In genomic region chr19:37370880-37371661, GRCh38 we compare ENCODE assay signal across 1 cellular context.
TF ChIP-seq lines count a peak whose summit lies in the region.

ZNF527 (plus strand) TSS chr19:37371099; CDS start chr19:37374199, 3,100 bp downstream.

TF ChIP-seq in HepG2, 621 proteins besides CTCF, POLR2A, EP300 and RAD21 (continued from another document and continues in another):
- TF ChIP-seq ZNF142 (CRISPR knock-in tag; IDR thresholded peaks at IDR 0.05) (0 out of 2 replicates have a peak, but pooled peaks have one; percentile 54), MED1 (CRISPR knock-in tag; IDR thresholded peaks at IDR 0.05) (peak; percentile 76), RBFOX2 (IDR thresholded peaks at IDR 0.05; ENCODE audit: low read depth, low read length) (peak; percentile 80), PCBP1 (IDR thresholded peaks at IDR 0.05; ENCODE audit: borderline replicate concordance, low read depth, low read length) (0 out of 2 replicates have a peak, but pooled peaks have one; percentile 61), PRDM10 (CRISPR knock-in tag; IDR thresholded peaks at IDR 0.05; ENCODE audit: low read depth) (peak; percentile 67), TOPORS (CRISPR knock-in tag; IDR thresholded peaks at IDR 0.05) (no peak), RXRB (CRISPR knock-in tag; IDR thresholded peaks at IDR 0.05; ENCODE audit: borderline replicate concordance) (peak; percentile 36; the same call in 1 of the 2 replicates), MEIS2 (CRISPR knock-in tag; IDR thresholded peaks at IDR 0.05) (peak; percentile 71; the same call in 1 of the 2 replicates), IRF1 (CRISPR knock-in tag; IDR thresholded peaks at IDR 0.05; ENCODE audit: low read depth) (no peak), USF2 (IDR thresholded peaks at IDR 0.05; ENCODE audit: low read depth, low read length) (0 out of 2 replicates have a peak, but pooled peaks have one; percentile 40), USF2 (CRISPR knock-in tag; IDR thresholded peaks at IDR 0.05; ENCODE audit: borderline replicate concordance) (peak; percentile 10; the same call in 1 of the 2 replicates), IKZF5 (CRISPR knock-in tag; IDR thresholded peaks at IDR 0.05) (peak; percentile 88), NR1H2 (CRISPR knock-in tag; IDR thresholded peaks at IDR 0.05; ENCODE audit: borderline replicate concordance, low read depth) (no peak), HOXA7 (CRISPR knock-in tag; IDR thresholded peaks at IDR 0.05) (no peak), CHD2 (IDR thresholded peaks at IDR 0.05; ENCODE audit: low read depth, low read length) (peak; percentile 91), ZNF335 (CRISPR knock-in tag; IDR thresholded peaks at IDR 0.05) (peak; percentile 96), PATZ1 (CRISPR knock-in tag; IDR thresholded peaks at IDR 0.05) (peak; percentile 43), KDM3A (CRISPR knock-in tag; IDR thresholded peaks at IDR 0.05; ENCODE audit: low read depth) (peak; percentile 82; the same call in 1 of the 2 replicates), ARHGAP35 (CRISPR knock-in tag; IDR thresholded peaks at IDR 0.05; ENCODE audit: borderline replicate concordance) (peak; percentile 48), TEF (CRISPR knock-in tag; IDR thresholded peaks at IDR 0.05) (0 out of 2 replicates have a peak, but pooled peaks have one; percentile 14), ZFP82 (CRISPR knock-in tag; IDR thresholded peaks at IDR 0.05; ENCODE audit: borderline replicate concordance) (0 out of 2 replicates have a peak, but pooled peaks have one; percentile 29), ZNF616 (CRISPR knock-in tag; IDR thresholded peaks at IDR 0.05; ENCODE audit: low read depth) (0 out of 2 replicates have a peak, but pooled peaks have one; percentile 52), ARID5B (CRISPR knock-in tag; IDR thresholded peaks at IDR 0.05) (peak; percentile 63), NCOR1 (IDR thresholded peaks at IDR 0.05; ENCODE audit: borderline replicate concordance, low read length) (no peak; the same call in 1 of the 2 replicates), PRDM15 (CRISPR knock-in tag; IDR thresholded peaks at IDR 0.05) (0 out of 2 replicates have a peak, but pooled peaks have one; percentile 29), IRF2 (CRISPR knock-in tag; IDR thresholded peaks at IDR 0.05) (peak; percentile 100)
